ENCODE assay signal across 19 cellular contexts in the genomic region with DNA sequence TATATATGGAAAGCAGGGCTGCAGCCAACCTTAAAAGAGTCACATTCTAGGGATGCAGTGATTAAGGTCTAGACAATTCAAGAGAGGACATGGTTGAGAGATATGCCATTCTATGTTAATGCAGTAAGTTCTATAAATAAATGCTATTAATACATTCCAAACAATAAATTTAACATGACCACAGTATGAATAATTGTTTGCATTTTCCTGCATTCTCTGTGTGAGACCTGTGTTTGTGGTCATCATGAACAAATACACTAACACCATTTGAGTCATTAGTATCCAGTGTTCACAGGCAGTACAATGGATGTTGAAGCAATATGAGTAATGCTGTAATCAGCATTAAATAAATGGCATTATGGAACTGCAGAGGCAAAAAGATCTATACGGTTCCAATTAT. TPM values are rescaled to one million over a fixed set of nuclear protein-coding genes. Genes with fewer than 3 reads are reported as not detected.
DNase-seq lines count a peak whose midpoint lies in the region; ATAC-seq lines count a peak whose summit lies in the region.
"Had no signal": no experiment of that assay in that cellular context is flagged by ENCODE, and none has a peak within 500 bp of the region (broad histone marks: within the 10 kb centered on the region; RNA-seq: fewer than 3 reads in every experiment).

No MANE protein-coding gene starts in this region.

- ATAC-seq in esophagus mucosa (peak; percentile 57), GM21381 (IDR thresholded peaks at IDR 0.05; ENCODE audit: unreplicated experiment) (no peak), GM18519 (IDR thresholded peaks at IDR 0.05; ENCODE audit: low FRiP score, unreplicated experiment) (no peak)
- ATAC-seq: CD8-positive, alpha-beta T cell; heart right ventricle had no signal

- peak; percentile 25 for DNase-seq in DMS53 (lab: John Stamatoyannopoulos, UW)
- DNase-seq in DMS53 treated with DMSO at 0.1 percent for 48 hours (lab: John Stamatoyannopoulos, UW; ENCODE audit: unreplicated experiment) = no peak
- peak; percentile 57 for DNase-seq in RKO (ENCODE audit: low spot score)
- DNase-seq in renal cortical epithelial cell (ENCODE audit: low read depth) = peak; percentile 67
- DNase-seq in NCI-H128 (lab: John Stamatoyannopoulos, UW; ENCODE audit: unreplicated experiment) = no peak
- DNase-seq: activated CD4-positive, alpha-beta T cell treated with anti-CD3 and anti-CD28 coated beads for 1 hour; activated gamma-delta T cell treated with Interleukin-2 at 50 U/mL for 16 hours; anterior cingulate cortex; CD8-positive, alpha-beta T cell; heart right ventricle; islet precursor cell; MM.1S; NCI-H2029 treated with DMSO at 0.1 percent for 48 hours; NCI-H524 treated with DMSO at 0.1 percent for 48 hours; stomach had no signal

RNA-seq across cellular contexts. Expression of a gene that starts 5.5 kb away (rescaled TPM):
- total RNA-seq in esophagus mucosa (30.7 TPM), renal cortical epithelial cell (27.3 and 47.7 TPM in 2 replicates)

RNA-seq across cellular contexts. Expression of a gene that starts 38.7 kb away (rescaled TPM):
- total RNA-seq in esophagus mucosa = 0.12 TPM
- 0.20 and 0.52 TPM in 2 replicates for total RNA-seq in renal cortical epithelial cell
- total RNA-seq: neural crest cell had no signal

Comparison
In these comparisons a context has a peak if more than half of its experiments do, and no peak if none do; other contexts are left out.
1. DNase-seq: peak in DMS53 (single experiment), RKO (single experiment) and renal cortical epithelial cell (single experiment); none in DMS53 treated with DMSO at 0.1 percent for 48 hours (single experiment) and NCI-H128 (single experiment).